ENCODE assay signal across 20 cellular contexts in genomic region chr19:3524075-3524842, GRCh38. TPM values are rescaled to one million over a fixed set of nuclear protein-coding genes. Genes with fewer than 3 reads are reported as not detected.
A peak's percentile ranks its signal among the peaks of the same experiment; 100 is the strongest.
DNase-seq lines count a peak whose midpoint lies in the region; ATAC-seq, FAIRE-seq and TF ChIP-seq lines count a peak whose summit lies in the region.
"Had no signal": no experiment of that assay in that cellular context is flagged by ENCODE, and none has a peak within 500 bp of the region (broad histone marks: within the 10 kb centered on the region; RNA-seq: fewer than 3 reads in every experiment).

No MANE protein-coding gene starts in this region.

- H3K79me2 ChIP-seq in H9 (ENCODE audit: insufficient read depth, low read length) (no peaks in the 10 kb centered on the region; the same call in 1 of the 2 replicates), K562 (ENCODE audit: control insufficient read depth, insufficient read depth, low read length) (peaks cover 40% of the 10 kb centered on the region), neural progenitor cell (ENCODE audit: low read depth) (peaks cover 21% of the 10 kb centered on the region)

- no peak overlapping the region for H3K23ac ChIP-seq in H9 (ENCODE audit: insufficient read length, low read depth, low read length)

- H3K36me3 ChIP-seq in K562 (ENCODE audit: control insufficient read depth, insufficient read depth, low read length) (peaks cover 60% of the 10 kb centered on the region; the same call in 1 of the 3 replicates), kidney (ENCODE audit: control insufficient read depth in 1 of 2, insufficient read depth in 2 of 2, low read length in 2 of 2) (peaks cover 6 to 15% of the 10 kb centered on the region in 2 donors), neural progenitor cell (no peaks in the 10 kb centered on the region), tibial nerve (peaks cover 4 to 88% (median 24%) of the 10 kb centered on the region in 3 donors), HAP-1 (replicated peaks) (peaks cover 45% of the 10 kb centered on the region)

- FAIRE-seq in K562 (lab: Jason Lieb, UNC) (no peak), kidney (lab: Jason Lieb, UNC) (no peak)
- FAIRE-seq: A549, D721Med, GM18507 had no signal

- H4K91ac ChIP-seq in H9 (ENCODE audit: insufficient read length, low read depth, low read length), result no peak overlapping the region

- H3K4me1 Mint-ChIP-seq in H9 (peaks cover 14 to 16% of the 10 kb centered on the region in 2 experiments), neural progenitor cell (peaks cover 2% of the 10 kb centered on the region)
- H3K4me1 Mint-ChIP-seq: CD14-positive monocyte had no signal

- no peak overlapping the region for H4K5ac ChIP-seq in H9 (ENCODE audit: insufficient read length, low read depth, low read length)

- TF ChIP-seq RAD21 in K562 (CRISPR knock-in tag; conservative IDR thresholded peaks at IDR 0.05 in 1 of 2, IDR thresholded peaks at IDR 0.05 in 1 of 2), result no peak

- in situ Hi-C loops in K562 (cut with MboI), result no loop called here
- in situ Hi-C loops in HAP-1 (cut with MboI; ENCODE audit: low sequenced_read_pairs), result no loop called here

- peaks cover 4% of the 10 kb centered on the region for H3K9me1 ChIP-seq in K562 (ENCODE audit: control insufficient read depth, insufficient read depth, low read length)

- no peak overlapping the region for H3K14ac ChIP-seq in H9 (ENCODE audit: insufficient read depth, low read length)

- H3K27me3 Mint-ChIP-seq in H9 (ENCODE audit: low read depth), result no peaks in the 10 kb centered on the region
- no peaks in the 10 kb centered on the region for H3K27me3 Mint-ChIP-seq in neural progenitor cell (ENCODE audit: insufficient read depth, low read depth)

- H3K27ac ChIP-seq in H9 (ENCODE audit: insufficient read length, low read depth, low read length) (no peak overlapping the region), K562 (ENCODE audit: extremely low read depth, low read depth, low read length) (no peak overlapping the region), kidney (ENCODE audit: low read depth in 2 of 2, low read length in 2 of 2) (no peak overlapping the region), neural progenitor cell (no peak overlapping the region), tibial nerve (no peak overlapping the region)
- H3K27ac ChIP-seq: A549, GM23248 had no signal

- H3K27ac Mint-ChIP-seq in H9 (peak overlapping the region; percentile 62 to 73 (median 63); a peak in 2 of 7 replicates), neural progenitor cell (no peak overlapping the region)
- H3K27ac Mint-ChIP-seq: CD8-positive, alpha-beta T cell had no signal

- no peak overlapping the region for H2BK5ac ChIP-seq in H9 (ENCODE audit: insufficient read length, low read length)

- no peak overlapping the region for H2BK20ac ChIP-seq in H9 (ENCODE audit: low read depth, low read length, poor library complexity, severe bottlenecking)

- intact Hi-C loops in K562 (cut with micrococcal nuclease) (no loop called here), kidney (cut with DNase I) (no loop called here)

- BruUV-seq in K562 (replicated peaks; lab: Mats Ljungman, UMichigan), result no TSS peak

- no peak overlapping the region for H2BK15ac ChIP-seq in H9 (ENCODE audit: low read depth, low read length)

- ATAC-seq in K562, result no peak
- ATAC-seq: A549; CD8-positive, alpha-beta T cell had no signal

- POLR2A ChIA-PET in K562 (lab: Yijun Ruan, JAX), result no interaction called here

- H3K4me3 ChIP-seq in K562 (no peak overlapping the region), kidney (ENCODE audit: low read length in 2 of 2) (no peak overlapping the region), neural progenitor cell (no peak overlapping the region), tibial nerve (no peak overlapping the region), HAP-1 (no peak overlapping the region)
- H3K4me3 ChIP-seq: A549, GM23248 had no signal

- H3K9me3 ChIP-seq in H9 (ENCODE audit: control insufficient read depth, low read depth, low read length) (no peaks in the 10 kb centered on the region), K562 (replicated peaks; ENCODE audit: control insufficient read depth, insufficient read depth, low read depth, low read length) (no peaks in the 10 kb centered on the region), kidney (ENCODE audit: control insufficient read depth in 1 of 2, low read length in 2 of 2) (no peaks in the 10 kb centered on the region), neural progenitor cell (ENCODE audit: low read depth) (no peaks in the 10 kb centered on the region), tibial nerve (no peaks in the 10 kb centered on the region), HAP-1 (no peaks in the 10 kb centered on the region)
- H3K9me3 ChIP-seq: A549, BE2C had no signal

- H3K4me1 ChIP-seq in H9 (ENCODE audit: insufficient read depth, low read length) (no peaks in the 10 kb centered on the region), K562 (replicated peaks in 1 of 2; ENCODE audit: control insufficient read depth in 2 of 2, insufficient read depth in 2 of 2, low read length in 2 of 2) (peaks cover 19 to 74% of the 10 kb centered on the region in 2 experiments), kidney (ENCODE audit: control insufficient read depth in 1 of 2, insufficient read depth in 1 of 2, low read depth in 1 of 2, low read length in 2 of 2) (no peaks in the 10 kb centered on the region), neural progenitor cell (no peaks in the 10 kb centered on the region), tibial nerve (peaks cover 0 to 6% (median 0%) of the 10 kb centered on the region in 4 donors), HAP-1 (no peaks in the 10 kb centered on the region)
- H3K4me1 ChIP-seq: A549 had no signal

- H4K20me1 ChIP-seq in H9 (ENCODE audit: control insufficient read depth, insufficient read depth, insufficient read length) (no peaks in the 10 kb centered on the region), K562 (replicated peaks; ENCODE audit: control insufficient read depth, insufficient read depth, low read length) (peaks cover 12% of the 10 kb centered on the region; the same call in 1 of the 2 replicates), neural progenitor cell (ENCODE audit: low read depth) (peaks cover 76% of the 10 kb centered on the region)

- no peak overlapping the region for H2BK12ac ChIP-seq in H9 (ENCODE audit: insufficient read length, low read depth, low read length)

- TF ChIP-seq CTCF in H9 (conservative IDR thresholded peaks at IDR 0.05), result no peak
- no peak for TF ChIP-seq CTCF in K562 (IDR thresholded peaks at IDR 0.05 in 2 of 3, conservative IDR thresholded peaks at IDR 0.05 in 1 of 3; ENCODE audit: insufficient read depth in 2 of 3, low read depth in 1 of 3, low read length in 3 of 3)
- no peak for TF ChIP-seq CTCF in kidney (IDR thresholded peaks at IDR 0.05; ENCODE audit: borderline replicate concordance, extremely low read depth, insufficient read depth)
- no peak for TF ChIP-seq CTCF in neural progenitor cell (IDR thresholded peaks at IDR 0.05)
- TF ChIP-seq CTCF in tibial nerve (IDR thresholded peaks at IDR 0.05), result no peak

- no peak for TF ChIP-seq EP300 in K562 (IDR thresholded peaks at IDR 0.05; ENCODE audit: low read length)
- no peak for TF ChIP-seq EP300 in tibial nerve (IDR thresholded peaks at IDR 0.05)

- H3K9me3 Mint-ChIP-seq in H9 (no peaks in the 10 kb centered on the region; a peak in 1 of 5 replicates), neural progenitor cell (no peaks in the 10 kb centered on the region)
- H3K9me3 Mint-ChIP-seq: CD8-positive, alpha-beta T cell had no signal

- H2AFZ ChIP-seq in H9 (ENCODE audit: low read length) (no peak overlapping the region), K562 (ENCODE audit: low read depth, low read length) (no peak overlapping the region), neural progenitor cell (replicated peaks) (no peak overlapping the region)
- H2AFZ ChIP-seq: GM23248 had no signal

- CTCF ChIA-PET in K562 (lab: Yijun Ruan, JAX; ENCODE audit: low intra/inter-chr PET ratio), result no interaction called here

- WGBS in H9 (ENCODE audit: extremely low coverage, insufficient read length, low lambda C conversion rate), result no CpG with 5 or more reads among the region's 33 CpGs
- WGBS in K562 (ENCODE audit: insufficient coverage, low coverage, missing lambda C conversion rate), result 95% methylated on average over 33 of the region's 33 CpGs
- WGBS in tibial nerve, 2 donors, result 90 to 91% methylated on average over 32 to 33 of the region's 33 CpGs

- no peaks in the 10 kb centered on the region for H3K27me3 ChIP-seq in H9 (ENCODE audit: insufficient read depth, low read length)
- no peaks in the 10 kb centered on the region for H3K27me3 ChIP-seq in K562 (ENCODE audit: control insufficient read depth in 2 of 2, insufficient read depth in 2 of 2, low read length in 2 of 2)
- H3K27me3 ChIP-seq in neural progenitor cell, result no peaks in the 10 kb centered on the region
- H3K27me3 ChIP-seq in tibial nerve, result no peaks in the 10 kb centered on the region
- H3K27me3 ChIP-seq in HAP-1 (ENCODE audit: low read depth), result no peaks in the 10 kb centered on the region
- H3K27me3 ChIP-seq: BE2C had no signal

- H2BK120ac ChIP-seq in H9 (ENCODE audit: low read depth, low read length, poor library complexity, severe bottlenecking), result no peak overlapping the region

- H3K9ac ChIP-seq in H9 (ENCODE audit: extremely low read depth, insufficient read length, low read length), result no peak overlapping the region
- H3K9ac ChIP-seq in K562 (ENCODE audit: insufficient read depth in 1 of 2, low read depth in 2 of 2, low read length in 2 of 2), result peak overlapping the region in 1 of 2 experiments; percentile 47; a peak in 1 of 4 replicates
- no peak overlapping the region for H3K9ac ChIP-seq in kidney (ENCODE audit: low read length in 2 of 2)
- H3K9ac ChIP-seq in neural progenitor cell, result no peak overlapping the region
- H3K9ac ChIP-seq: GM23248 had no signal

- H3T11ph ChIP-seq in H9 (ENCODE audit: low read length), result no peak overlapping the region

- H4K8ac ChIP-seq in H9 (replicated peaks; ENCODE audit: insufficient read length, low read depth, low read length), result no peak overlapping the region

- H3F3A ChIP-seq in neural progenitor cell (ENCODE audit: low read depth), result no peaks in the 10 kb centered on the region

- no peak overlapping the region for H3K4ac ChIP-seq in H9 (ENCODE audit: low read depth, low read length)

- H3K4me3 Mint-ChIP-seq in H9, result no peak overlapping the region
- peak overlapping the region; percentile 65 for H3K4me3 Mint-ChIP-seq in neural progenitor cell
- H3K4me3 Mint-ChIP-seq: CD14-positive monocyte; CD8-positive, alpha-beta T cell had no signal

- TF ChIP-seq POLR2A in K562 (conservative IDR thresholded peaks at IDR 0.05) (no peak), tibial nerve (IDR thresholded peaks at IDR 0.05) (no peak)

- H3K79me1 ChIP-seq in H9 (ENCODE audit: insufficient read depth, low read depth, low read length, poor library complexity, severe bottlenecking), result no peaks in the 10 kb centered on the region

- DNase-seq in H9 (no peak), K562 (ENCODE audit: extremely low read depth in 1 of 4, low spot score in 3 of 4) (no peak), kidney (peak; percentile 64), neural progenitor cell (ENCODE audit: low spot score) (no peak), tibial nerve (ENCODE audit: low spot score in 2 of 2) (no peak), HAP-1 (ENCODE audit: low spot score in 2 of 2) (no peak)
- no peak for DNase-seq in activated CD4-positive, CD25-positive, alpha-beta regulatory T cell (lab: John Stamatoyannopoulos, UW)
- DNase-seq: BE2C; CD8-positive, alpha-beta T cell; COR-L47; DND-41; GDM1; GM23248; H7 had no signal

- H3K36me3 Mint-ChIP-seq in H9 (ENCODE audit: insufficient read depth in 1 of 3, low read depth in 3 of 3), result peaks cover 10 to 35% (median 33%) of the 10 kb centered on the region in 3 experiments
- peaks cover 13% of the 10 kb centered on the region for H3K36me3 Mint-ChIP-seq in neural progenitor cell

- no peaks in the 10 kb centered on the region for H3K23me2 ChIP-seq in H9 (ENCODE audit: insufficient read length, low read depth, low read length, poor library complexity, severe bottlenecking)

- H3K56ac ChIP-seq in H9 (ENCODE audit: insufficient read length, low read depth, low read length), result no peak overlapping the region

- no peak overlapping the region for H2AK5ac ChIP-seq in H9 (ENCODE audit: insufficient read length, low read length)

- no peak overlapping the region for H3K4me2 ChIP-seq in H9 (ENCODE audit: insufficient read depth, insufficient read length, low read length)
- no peak overlapping the region for H3K4me2 ChIP-seq in K562 (ENCODE audit: insufficient read depth, low read length)
- no peak overlapping the region for H3K4me2 ChIP-seq in neural progenitor cell
- H3K4me2 ChIP-seq: A549 had no signal

- H3K18ac ChIP-seq in H9 (ENCODE audit: insufficient read length, low read depth, low read length), result no peak overlapping the region

RNA-seq across cellular contexts. Expression of gene TEKTIP1, which starts 14.7 kb away (rescaled TPM):
- total RNA-seq in H9 (2021) (1.2 and 1.3 TPM in 2 replicates), K562 (2014; rRNA removed) (not detected in 2 replicates), K562 (2014; rRNA removed; fragmentation: Illumina TruSeq; extraction: Trizol) (not detected in 2 replicates), K562 (2015; rRNA removed; fragmentation: Illumina TruSeq; extraction: Trizol) (0.26 TPM in 1 of 2 replicates, not detected in the other), K562 (2021) (0.29 and 0.66 TPM in 2 replicates), kidney (9.2 TPM), neural progenitor cell (ENCODE audit: low replicate concordance) (not detected in 2 replicates), tibial nerve (1 to 10 TPM in 1 of 4 donors, not detected in 3; 2.4 TPM)
- not detected in 2 replicates for total RNA-seq in K562 (2011; cell fraction: chromatin; rRNA removed; ENCODE audit: low replicate concordance)
- not detected in 2 replicates for total RNA-seq in K562 (2011; cell fraction: nucleolus; rRNA removed)
- not detected in 2 replicates for total RNA-seq in K562 (2011; cell fraction: nucleoplasm; rRNA removed)
- polyA plus RNA-seq in K562 (2011; rRNA removed) (not detected in 2 replicates), K562 (2014; fragmentation: Illumina TruSeq; extraction: Trizol) (not detected in 2 replicates), K562 (2014; fragmentation: Nextera tagmentation; extraction: Ambion mirVana) (not detected), K562 (2014; rRNA removed) (not detected in 2 replicates), kidney (ENCODE audit: insufficient read depth, low read depth, low replicate concordance) (1.2 TPM)
- not detected in 2 replicates for polyA plus RNA-seq in K562 (2011; cell fraction: cytosol; rRNA removed)
- 0.53 TPM in 1 of 2 replicates, not detected in the other for polyA plus RNA-seq in K562 (2011; cell fraction: nucleus; rRNA removed)
- polyA plus RNA-seq in K562 (2012), result 0.44 and 0.68 TPM in 2 replicates
- polyA minus RNA-seq in K562 (2011; rRNA and poly(A)+ RNA removed), result not detected in 2 replicates
- not detected in 2 replicates for polyA minus RNA-seq in K562 (2011; cell fraction: cytosol; rRNA and poly(A)+ RNA removed)
- not detected in 2 replicates for polyA minus RNA-seq in K562 (2011; cell fraction: nucleus; rRNA and poly(A)+ RNA removed)
- total RNA-seq: GM23248, H7, HT1080 had no signal
- polyA plus RNA-seq: A549, AG04450, CD14-positive monocyte, GM23248 had no signal

RNA-seq across cellular contexts. Expression of gene FZR1, which starts 18.1 kb away (rescaled TPM):
- total RNA-seq in H9 (2021), result 46.0 and 51.4 TPM in 2 replicates
- 50.6 and 186 TPM in 2 replicates for total RNA-seq in K562 (2011; cell fraction: chromatin; rRNA removed; ENCODE audit: low replicate concordance)
- 95.1 and 105 TPM in 2 replicates for total RNA-seq in K562 (2011; cell fraction: nucleolus; rRNA removed)
- total RNA-seq in K562 (2011; cell fraction: nucleoplasm; rRNA removed), result 50.0 and 65.9 TPM in 2 replicates
- 24.1 and 42.2 TPM in 2 replicates for total RNA-seq in K562 (2014; rRNA removed)
- total RNA-seq in K562 (2014; rRNA removed; fragmentation: Illumina TruSeq; extraction: Trizol), result 5.0 and 5.7 TPM in 2 replicates
- total RNA-seq in K562 (2015; rRNA removed; fragmentation: Illumina TruSeq; extraction: Trizol), result 18.0 and 22.3 TPM in 2 replicates
- 45.4 and 48.0 TPM in 2 replicates for total RNA-seq in K562 (2021)
- 22.2 and 37.4 TPM in 2 replicates for polyA plus RNA-seq in K562 (2011; rRNA removed)
- polyA plus RNA-seq in K562 (2011; cell fraction: cytosol; rRNA removed), result 18.2 and 33.8 TPM in 2 replicates
- 112 and 152 TPM in 2 replicates for polyA plus RNA-seq in K562 (2011; cell fraction: nucleus; rRNA removed)
- 39.8 and 40.4 TPM in 2 replicates for polyA plus RNA-seq in K562 (2012)
- polyA plus RNA-seq in K562 (2014; fragmentation: Illumina TruSeq; extraction: Trizol), result 21.6 and 40.6 TPM in 2 replicates
- under 1 TPM; 0.18 to 0.28 TPM for polyA plus RNA-seq in K562 (2014; fragmentation: Nextera tagmentation; extraction: Ambion mirVana)
- 23.6 and 30.6 TPM in 2 replicates for polyA plus RNA-seq in K562 (2014; rRNA removed)
- polyA minus RNA-seq in K562 (2011; rRNA and poly(A)+ RNA removed), result 6.9 and 8.2 TPM in 2 replicates
- polyA minus RNA-seq in K562 (2011; cell fraction: cytosol; rRNA and poly(A)+ RNA removed), result 32.1 and 44.7 TPM in 2 replicates
- polyA minus RNA-seq in K562 (2011; cell fraction: nucleus; rRNA and poly(A)+ RNA removed), result 18.8 and 33.2 TPM in 2 replicates
- 48.0 TPM for total RNA-seq in kidney
- polyA plus RNA-seq in kidney (ENCODE audit: insufficient read depth, low read depth, low replicate concordance), result 28.4 TPM
- total RNA-seq in neural progenitor cell (ENCODE audit: low replicate concordance), result 16.4 and 56.1 TPM in 2 replicates
- 10 to 100 TPM; 18.6 to 31.8 (median 25.7) TPM for total RNA-seq in tibial nerve

RNA-seq across cellular contexts. Expression of gene DOHH, which starts 23.8 kb away (rescaled TPM):
- total RNA-seq in H9 (2021) (16.5 and 18.1 TPM in 2 replicates), K562 (2014; rRNA removed) (47.2 and 58.7 TPM in 2 replicates), K562 (2014; rRNA removed; fragmentation: Illumina TruSeq; extraction: Trizol) (1.1 and 1.8 TPM in 2 replicates), K562 (2015; rRNA removed; fragmentation: Illumina TruSeq; extraction: Trizol) (10.4 and 10.6 TPM in 2 replicates), K562 (2021) (21.4 and 31.0 TPM in 2 replicates), kidney (12.2 TPM), neural progenitor cell (ENCODE audit: low replicate concordance) (0.69 and 12.1 TPM in 2 replicates), tibial nerve (10 to 100 TPM; 19.7 to 30.3 (median 23.0) TPM)
- total RNA-seq in K562 (2011; cell fraction: chromatin; rRNA removed; ENCODE audit: low replicate concordance), result 1.7 and 7.3 TPM in 2 replicates
- 15.4 and 16.5 TPM in 2 replicates for total RNA-seq in K562 (2011; cell fraction: nucleolus; rRNA removed)
- 6.7 and 6.9 TPM in 2 replicates for total RNA-seq in K562 (2011; cell fraction: nucleoplasm; rRNA removed)
- polyA plus RNA-seq in K562 (2011; rRNA removed) (5.1 and 6.3 TPM in 2 replicates), K562 (2014; fragmentation: Illumina TruSeq; extraction: Trizol) (1.2 and 8.2 TPM in 2 replicates), K562 (2014; fragmentation: Nextera tagmentation; extraction: Ambion mirVana) (under 1 TPM; 0.14 to 0.15 TPM), K562 (2014; rRNA removed) (31.2 and 32.8 TPM in 2 replicates), kidney (ENCODE audit: insufficient read depth, low read depth, low replicate concordance) (20.2 TPM)
- 7.6 and 28.6 TPM in 2 replicates for polyA plus RNA-seq in K562 (2011; cell fraction: cytosol; rRNA removed)
- polyA plus RNA-seq in K562 (2011; cell fraction: nucleus; rRNA removed), result 4.8 and 12.7 TPM in 2 replicates
- polyA plus RNA-seq in K562 (2012), result 15.9 and 28.3 TPM in 2 replicates
- polyA minus RNA-seq in K562 (2011; rRNA and poly(A)+ RNA removed), result 1.1 and 2.0 TPM in 2 replicates
- polyA minus RNA-seq in K562 (2011; cell fraction: cytosol; rRNA and poly(A)+ RNA removed), result 10.9 and 15.2 TPM in 2 replicates
- 5.5 and 6.3 TPM in 2 replicates for polyA minus RNA-seq in K562 (2011; cell fraction: nucleus; rRNA and poly(A)+ RNA removed)

RNA-seq across cellular contexts. Expression of gene MFSD12, which starts 33.1 kb away (rescaled TPM):
- 51.5 and 58.8 TPM in 2 replicates for total RNA-seq in H9 (2021)
- total RNA-seq in K562 (2011; cell fraction: chromatin; rRNA removed; ENCODE audit: low replicate concordance), result 80.9 and 267 TPM in 2 replicates
- total RNA-seq in K562 (2011; cell fraction: nucleolus; rRNA removed), result 253 and 311 TPM in 2 replicates
- total RNA-seq in K562 (2011; cell fraction: nucleoplasm; rRNA removed), result 151 and 160 TPM in 2 replicates
- total RNA-seq in K562 (2014; rRNA removed), result 99.9 and 103 TPM in 2 replicates
- 18.8 and 21.5 TPM in 2 replicates for total RNA-seq in K562 (2014; rRNA removed; fragmentation: Illumina TruSeq; extraction: Trizol)
- 34.8 and 40.7 TPM in 2 replicates for total RNA-seq in K562 (2015; rRNA removed; fragmentation: Illumina TruSeq; extraction: Trizol)
- total RNA-seq in K562 (2021), result 110 and 112 TPM in 2 replicates
- 31.8 and 53.9 TPM in 2 replicates for polyA plus RNA-seq in K562 (2011; rRNA removed)
- 48.2 and 140 TPM in 2 replicates for polyA plus RNA-seq in K562 (2011; cell fraction: cytosol; rRNA removed)
- polyA plus RNA-seq in K562 (2011; cell fraction: nucleus; rRNA removed), result 127 and 224 TPM in 2 replicates
- polyA plus RNA-seq in K562 (2012), result 63.5 and 81.8 TPM in 2 replicates
- 28.2 and 63.0 TPM in 2 replicates for polyA plus RNA-seq in K562 (2014; fragmentation: Illumina TruSeq; extraction: Trizol)
- polyA plus RNA-seq in K562 (2014; fragmentation: Nextera tagmentation; extraction: Ambion mirVana), result 1 to 10 TPM in 1 of 2 experiments, under 1 TPM in 1; 0.69 to 1.7 TPM
- polyA plus RNA-seq in K562 (2014; rRNA removed), result 79.9 and 80.7 TPM in 2 replicates
- polyA minus RNA-seq in K562 (2011; rRNA and poly(A)+ RNA removed), result 19.6 and 27.4 TPM in 2 replicates
- polyA minus RNA-seq in K562 (2011; cell fraction: cytosol; rRNA and poly(A)+ RNA removed), result 64.0 and 66.5 TPM in 2 replicates
- polyA minus RNA-seq in K562 (2011; cell fraction: nucleus; rRNA and poly(A)+ RNA removed), result 38.5 and 38.8 TPM in 2 replicates
- total RNA-seq in kidney, result 124 TPM
- polyA plus RNA-seq in kidney (ENCODE audit: insufficient read depth, low read depth, low replicate concordance), result 113 TPM
- 34.1 and 47.6 TPM in 2 replicates for total RNA-seq in neural progenitor cell (ENCODE audit: low replicate concordance)
- total RNA-seq in tibial nerve, result 100 to 1,000 TPM in 1 of 4 donors, 10 to 100 TPM in 3; 45.7 to 108 (median 62.8) TPM

RNA-seq across cellular contexts. Expression of gene SMIM44, which starts 41.0 kb away (rescaled TPM):
- total RNA-seq in H9 (2021) (not detected in 2 replicates), K562 (2014; rRNA removed) (not detected in 2 replicates), K562 (2014; rRNA removed; fragmentation: Illumina TruSeq; extraction: Trizol) (not detected in 2 replicates), K562 (2015; rRNA removed; fragmentation: Illumina TruSeq; extraction: Trizol) (not detected in 2 replicates), K562 (2021) (not detected in 2 replicates), kidney (not detected), neural progenitor cell (ENCODE audit: low replicate concordance) (not detected in 2 replicates), tibial nerve (not detected)
- total RNA-seq in K562 (2011; cell fraction: chromatin; rRNA removed; ENCODE audit: low replicate concordance), result not detected in 2 replicates
- not detected in 2 replicates for total RNA-seq in K562 (2011; cell fraction: nucleolus; rRNA removed)
- total RNA-seq in K562 (2011; cell fraction: nucleoplasm; rRNA removed), result not detected in 2 replicates
- polyA plus RNA-seq in K562 (2011; rRNA removed) (not detected in 2 replicates), K562 (2014; fragmentation: Illumina TruSeq; extraction: Trizol) (not detected in 2 replicates), K562 (2014; fragmentation: Nextera tagmentation; extraction: Ambion mirVana) (not detected), K562 (2014; rRNA removed) (not detected in 2 replicates), kidney (ENCODE audit: insufficient read depth, low read depth, low replicate concordance) (not detected)
- not detected in 2 replicates for polyA plus RNA-seq in K562 (2011; cell fraction: cytosol; rRNA removed)
- not detected in 2 replicates for polyA plus RNA-seq in K562 (2011; cell fraction: nucleus; rRNA removed)
- polyA plus RNA-seq in K562 (2012), result not detected in 2 replicates
- not detected in 2 replicates for polyA minus RNA-seq in K562 (2011; rRNA and poly(A)+ RNA removed)
- not detected in 2 replicates for polyA minus RNA-seq in K562 (2011; cell fraction: cytosol; rRNA and poly(A)+ RNA removed)
- polyA minus RNA-seq in K562 (2011; cell fraction: nucleus; rRNA and poly(A)+ RNA removed), result not detected in 2 replicates
- total RNA-seq: CD8-positive, alpha-beta T cell; GM23248; H7; HT1080 had no signal
- polyA plus RNA-seq: A549, AG04450, CD14-positive monocyte, GM23248 had no signal
